In the genomic region with DNA sequence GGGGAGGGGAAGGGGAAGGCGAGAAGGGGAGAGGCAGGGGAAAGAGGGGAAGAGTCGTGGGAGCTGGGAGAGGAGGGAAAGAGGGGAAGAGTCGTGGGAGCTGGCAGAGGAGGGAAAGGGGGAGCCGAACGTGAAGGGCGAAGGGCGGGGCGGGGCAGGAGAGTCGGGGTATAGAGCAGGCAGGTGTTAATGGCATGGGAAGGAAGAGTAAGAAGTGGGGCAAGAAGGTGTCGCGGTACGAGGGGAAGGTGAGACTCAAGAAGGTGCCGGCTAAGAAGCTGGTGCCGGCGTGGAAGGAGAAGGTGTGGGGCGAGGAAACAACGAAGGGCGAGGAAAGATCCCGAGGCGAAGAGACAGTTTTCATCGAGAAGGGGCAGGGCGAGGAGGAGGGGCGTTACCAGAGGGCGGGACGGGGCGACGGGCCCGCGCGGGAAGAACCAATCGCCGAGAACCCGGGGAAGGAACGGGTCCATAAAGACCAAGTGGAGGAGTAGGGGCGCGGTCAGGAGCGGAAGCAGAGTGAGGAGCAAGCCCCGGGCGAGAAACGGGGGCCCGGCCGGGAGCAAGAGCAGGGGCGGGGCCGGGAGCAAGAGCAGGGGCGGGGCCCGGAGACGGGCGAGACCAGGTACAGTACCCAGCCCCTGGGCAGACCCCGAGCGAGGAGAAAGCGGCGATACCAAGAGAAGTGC, we compare ENCODE assay signal across 8 cellular contexts. TPM values are rescaled to one million over a fixed set of nuclear protein-coding genes. Genes with fewer than 3 reads are reported as not detected.
DNase-seq lines count a peak whose midpoint lies in the region; ATAC-seq and TF ChIP-seq lines count a peak whose summit lies in the region.

No MANE protein-coding gene starts in this region.

- no peaks in the 10 kb centered on the region for H3K27me3 Mint-ChIP-seq in activated T-helper 17 cell treated with anti-CD3 and anti-CD28 coated beads, Interleukin-2, amount 50 U/mL, for 72 hours
- H3K27me3 Mint-ChIP-seq in natural killer cell (ENCODE audit: low read depth in 2 of 2): no peaks in the 10 kb centered on the region
- H3K27me3 Mint-ChIP-seq in stimulated activated naive B cell treated with anti-CD40 and anti-IgM and Interleukin-4, amounts not matched to agents 10 μg/mL and 1 μg/mL and 100 μg/mL, for 72 hours: no peaks in the 10 kb centered on the region

- ATAC-seq in activated T-helper 17 cell treated with anti-CD3 and anti-CD28 coated beads, Interleukin-2, amount 50 U/mL, for 72 hours (replicated peaks): peak; percentile 81
- ATAC-seq in natural killer cell: peak; percentile 58 to 80 (median 66)
- ATAC-seq in stimulated activated naive B cell treated with anti-CD40 and anti-IgM and Interleukin-4, amounts not matched to agents 10 μg/mL and 1 μg/mL and 100 μg/mL, for 72 hours (replicated peaks): peak; percentile 77 to 79

- intact Hi-C loops in natural killer cell (cut with micrococcal nuclease): loop anchor here (1.0 to 10.0 kb wide), 7 partner anchors 20 to 1021 kb away; partner anchors contain the start of genes PSMD8 and SIPA1L3

- H3K4me3 Mint-ChIP-seq in activated T-helper 17 cell treated with anti-CD3 and anti-CD28 coated beads, Interleukin-2, amount 50 U/mL, for 72 hours: peak overlapping the region; percentile 89
- peak overlapping the region; percentile 99 for H3K4me3 Mint-ChIP-seq in natural killer cell
- peak overlapping the region; percentile 89 to 94 for H3K4me3 Mint-ChIP-seq in stimulated activated naive B cell treated with anti-CD40 and anti-IgM and Interleukin-4, amounts not matched to agents 10 μg/mL and 1 μg/mL and 100 μg/mL, for 72 hours

- peak overlapping the region; percentile 88 for H3K27ac Mint-ChIP-seq in activated T-helper 17 cell treated with anti-CD3 and anti-CD28 coated beads, Interleukin-2, amount 50 U/mL, for 72 hours
- peak overlapping the region; percentile 99 for H3K27ac Mint-ChIP-seq in natural killer cell
- peak overlapping the region; percentile 93 for H3K27ac Mint-ChIP-seq in stimulated activated naive B cell treated with anti-CD40 and anti-IgM and Interleukin-4, amounts not matched to agents 10 μg/mL and 1 μg/mL and 100 μg/mL, for 72 hours

- no peaks in the 10 kb centered on the region for H3K9me3 Mint-ChIP-seq in activated T-helper 17 cell treated with anti-CD3 and anti-CD28 coated beads, Interleukin-2, amount 50 U/mL, for 72 hours
- no peaks in the 10 kb centered on the region for H3K9me3 Mint-ChIP-seq in natural killer cell
- H3K9me3 Mint-ChIP-seq in stimulated activated naive B cell treated with anti-CD40 and anti-IgM and Interleukin-4, amounts not matched to agents 10 μg/mL and 1 μg/mL and 100 μg/mL, for 72 hours: no peaks in the 10 kb centered on the region

- H3K4me3 ChIP-seq in LNCaP clone FGC (ENCODE audit: low read depth, low read length) (peak overlapping the region; percentile 87), fibroblast of mammary gland (ENCODE audit: control insufficient read depth, low read depth, low read length) (peak overlapping the region; percentile 85)

- DNase-seq in EH (ENCODE audit: low read depth): peak; percentile 98
- DNase-seq in GOT3 (lab: John Stamatoyannopoulos, UW): peak; percentile 77
- peak; percentile 85 for DNase-seq in LNCaP clone FGC (ENCODE audit: low read depth)
- DNase-seq in RPMI8226: peak; percentile 92
- DNase-seq in fibroblast of mammary gland (ENCODE audit: low read depth): peak; percentile 90
- DNase-seq in natural killer cell: peak; percentile 90
- DNase-seq in stimulated activated naive B cell treated with anti-CD40 and anti-IgM and Interleukin-4, amounts not matched to agents 10 μg/mL and 1 μg/mL and 100 μg/mL, for 72 hours: peak; percentile 94

- H3K4me1 Mint-ChIP-seq in activated T-helper 17 cell treated with anti-CD3 and anti-CD28 coated beads, Interleukin-2, amount 50 U/mL, for 72 hours: no peaks in the 10 kb centered on the region
- peaks cover 18 to 36% of the 10 kb centered on the region in 2 donors for H3K4me1 Mint-ChIP-seq in natural killer cell
- peaks cover 15% of the 10 kb centered on the region in 2 donors for H3K4me1 Mint-ChIP-seq in stimulated activated naive B cell treated with anti-CD40 and anti-IgM and Interleukin-4, amounts not matched to agents 10 μg/mL and 1 μg/mL and 100 μg/mL, for 72 hours

- TF ChIP-seq CTCF in LNCaP clone FGC (IDR thresholded peaks at IDR 0.05; ENCODE audit: control insufficient read depth, extremely low read depth, insufficient read depth) (no peak), fibroblast of mammary gland (conservative IDR thresholded peaks at IDR 0.05; ENCODE audit: control insufficient read depth, insufficient read depth, low read depth, low read length) (no peak), natural killer cell (IDR thresholded peaks at IDR 0.05) (no peak)

- H3K36me3 Mint-ChIP-seq in activated T-helper 17 cell treated with anti-CD3 and anti-CD28 coated beads, Interleukin-2, amount 50 U/mL, for 72 hours (ENCODE audit: low read depth): peaks cover 4% of the 10 kb centered on the region
- H3K36me3 Mint-ChIP-seq in natural killer cell: no peaks in the 10 kb centered on the region
- peaks cover 2 to 11% of the 10 kb centered on the region in 2 donors for H3K36me3 Mint-ChIP-seq in stimulated activated naive B cell treated with anti-CD40 and anti-IgM and Interleukin-4, amounts not matched to agents 10 μg/mL and 1 μg/mL and 100 μg/mL, for 72 hours

RNA-seq across cellular contexts. Expression of gene CATSPERG, which starts 0.5 kb away (rescaled TPM):
- 10 to 100 TPM in 1 of 2 donors, 1 to 10 TPM in 1; 5.0 to 15.2 TPM for total RNA-seq in activated T-helper 17 cell treated with anti-CD3 and anti-CD28 coated beads, Interleukin-2, amount 50 U/mL, for 72 hours
- total RNA-seq in natural killer cell: 10 to 100 TPM; 16.6 to 29.2 (median 25.6) TPM

RNA-seq across cellular contexts. Expression of gene KCNK6, which starts 16.4 kb away (rescaled TPM):
- total RNA-seq in activated T-helper 17 cell treated with anti-CD3 and anti-CD28 coated beads, Interleukin-2, amount 50 U/mL, for 72 hours: 10 to 100 TPM; 13.7 to 19.4 TPM
- total RNA-seq in natural killer cell: 1 to 10 TPM; 2.1 to 6.2 (median 2.5) TPM

RNA-seq across cellular contexts. Expression of gene YIF1B, which starts 20.3 kb away (rescaled TPM):
- total RNA-seq in activated T-helper 17 cell treated with anti-CD3 and anti-CD28 coated beads, Interleukin-2, amount 50 U/mL, for 72 hours: 10 to 100 TPM; 77.2 to 84.3 TPM
- 10 to 100 TPM; 23.2 to 28.4 (median 24.1) TPM for total RNA-seq in natural killer cell

RNA-seq across cellular contexts. Expression of gene C19orf33, which starts 32.0 kb away (rescaled TPM):
- under 1 TPM in 1 of 2 donors, not detected in 1; 0.87 TPM for total RNA-seq in activated T-helper 17 cell treated with anti-CD3 and anti-CD28 coated beads, Interleukin-2, amount 50 U/mL, for 72 hours
- 1 to 10 TPM in 2 of 3 donors, not detected in 1; 1.5 to 4.0 TPM for total RNA-seq in natural killer cell

RNA-seq across cellular contexts. Expression of gene PSMD8, which starts 38.3 kb away (rescaled TPM):
- 100 to 1,000 TPM; 166 to 242 TPM for total RNA-seq in activated T-helper 17 cell treated with anti-CD3 and anti-CD28 coated beads, Interleukin-2, amount 50 U/mL, for 72 hours
- total RNA-seq in natural killer cell: 100 to 1,000 TPM; 109 to 115 (median 109) TPM

Comparison
In these comparisons a context has a peak if more than half of its experiments do, and no peak if none do; other contexts are left out.
1. Peak in every context shown above with its lines: DNase-seq, ATAC-seq and H3K4me3 ChIP-seq.